ENCODE assay signal across 33 cellular contexts in the genomic region with DNA sequence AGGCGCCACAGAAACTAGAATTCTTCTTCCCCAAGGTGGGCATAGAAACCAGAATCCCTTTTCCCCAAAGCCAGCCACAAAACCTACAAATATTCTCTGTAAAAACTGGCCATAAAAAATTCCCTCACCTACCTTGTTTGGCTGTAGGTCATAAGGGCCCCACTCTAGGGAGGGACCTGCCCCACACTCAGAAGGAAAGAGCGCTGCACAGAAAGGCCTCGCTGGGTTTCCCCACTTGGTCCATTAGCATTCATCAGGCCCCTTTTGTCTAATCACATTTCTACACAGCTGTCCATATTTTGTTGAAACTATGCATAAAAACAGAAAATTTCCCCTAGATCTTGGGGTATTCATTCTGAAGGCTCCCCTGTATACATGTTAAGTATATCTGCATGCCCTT.
"Had no signal": no experiment of that assay in that cellular context is flagged by ENCODE, and none has a peak within 500 bp of the region (broad histone marks: within the 10 kb centered on the region; RNA-seq: fewer than 3 reads in every experiment).

No MANE protein-coding gene starts in this region.

- DNase-seq: activated B cell treated with CpG ODN at 0.5 μM for 24 hours; activated CD4-positive, alpha-beta T cell treated with anti-CD3 and anti-CD28 coated beads for 48 hours; activated CD4-positive, alpha-beta T cell treated with anti-CD3 and anti-CD28 coated beads, Interleukin-2, amount 50 U/mL, for 1 hour; activated CD4-positive, alpha-beta T cell treated with anti-CD3 and anti-CD28 coated beads, Interleukin-2, amount 50 U/mL, for 48 hours; activated CD8-positive, alpha-beta memory T cell treated with anti-CD3 and anti-CD28 coated beads for 24 hours; activated CD8-positive, alpha-beta T cell treated with anti-CD3 and anti-CD28 coated beads for 36 hours; activated effector memory CD4-positive, alpha-beta T cell treated with Interleukin-2 at 50 U/mL for 16 hours; activated gamma-delta T cell treated with Interleukin-2 at 50 U/mL for 16 hours; activated naive CD4-positive, alpha-beta T cell treated with Interleukin-2 at 50 U/mL for 16 hours; activated naive CD8-positive, alpha-beta T cell treated with anti-CD3 and anti-CD28 coated beads for 36 hours; activated naive CD8-positive, alpha-beta T cell treated with anti-CD3 and anti-CD28 coated beads, Interleukin-2, amount 50 U/mL, for 24 hours; activated T-cell treated with anti-CD3 and anti-CD28 coated beads, Interleukin-2, amount 50 U/mL, for 4 hours; adrenal gland; amygdala; aorta; body of pancreas; caudate nucleus; cortex of kidney; dermis blood vessel endothelial cell; effector CD4-positive, alpha-beta T cell; effector memory CD8-positive, alpha-beta T cell; erythroblast; foreskin melanocyte; heart right ventricle; T-helper 17 cell; T1000; WERI-Rb-1 had no signal

- H3K9me3 Mint-ChIP-seq: activated B cell treated with CpG ODN at 0.5 μM for 24 hours; activated CD8-positive, alpha-beta T cell treated with anti-CD3 and anti-CD28 coated beads for 36 hours; activated naive CD4-positive, alpha-beta T cell treated with anti-CD3 and anti-CD28 coated beads, Interleukin-2, amount 50 U/mL, for 24 hours; activated naive CD8-positive, alpha-beta T cell treated with anti-CD3 and anti-CD28 coated beads for 36 hours; activated naive CD8-positive, alpha-beta T cell treated with anti-CD3 and anti-CD28 coated beads, Interleukin-2, amount 50 U/mL, for 24 hours; activated T-cell treated with anti-CD3 and anti-CD28 coated beads, Interleukin-2, amount 50 U/mL, for 4 hours; activated T-helper 17 cell treated with anti-CD3 and anti-CD28 coated beads, Interleukin-2, amount 50 U/mL, for 72 hours; effector memory CD8-positive, alpha-beta T cell; T-helper 2 cell treated with Interferon-gamma antibody and Interleukin-4, amounts not matched to agents 5 μg/mL and 100 μg/mL, for 36 hours had no signal

- H3K4me3 ChIP-seq: adrenal gland, body of pancreas, esophagus muscularis mucosa, gastroesophageal sphincter, heart right ventricle had no signal

- H3K27me3 Mint-ChIP-seq: activated B cell treated with CpG ODN at 0.5 μM for 24 hours; activated CD8-positive, alpha-beta T cell treated with anti-CD3 and anti-CD28 coated beads for 36 hours; activated naive CD4-positive, alpha-beta T cell treated with anti-CD3 and anti-CD28 coated beads, Interleukin-2, amount 50 U/mL, for 24 hours; activated naive CD8-positive, alpha-beta T cell treated with anti-CD3 and anti-CD28 coated beads for 36 hours; activated naive CD8-positive, alpha-beta T cell treated with anti-CD3 and anti-CD28 coated beads, Interleukin-2, amount 50 U/mL, for 24 hours; activated T-helper 17 cell treated with anti-CD3 and anti-CD28 coated beads, Interleukin-2, amount 50 U/mL, for 72 hours; effector memory CD8-positive, alpha-beta T cell; T-helper 17 cell had no signal

- H3K4me1 Mint-ChIP-seq: activated B cell treated with CpG ODN at 0.5 μM for 24 hours; activated naive CD4-positive, alpha-beta T cell treated with anti-CD3 and anti-CD28 coated beads, Interleukin-2, amount 50 U/mL, for 24 hours; activated naive CD8-positive, alpha-beta T cell treated with anti-CD3 and anti-CD28 coated beads for 36 hours; activated naive CD8-positive, alpha-beta T cell treated with anti-CD3 and anti-CD28 coated beads, Interleukin-2, amount 50 U/mL, for 24 hours; activated T-helper 17 cell treated with anti-CD3 and anti-CD28 coated beads, Interleukin-2, amount 50 U/mL, for 72 hours; T-helper 17 cell had no signal

- H3K27ac Mint-ChIP-seq: activated B cell treated with CpG ODN at 0.5 μM for 24 hours; activated CD8-positive, alpha-beta T cell treated with anti-CD3 and anti-CD28 coated beads for 36 hours; activated naive CD4-positive, alpha-beta T cell treated with anti-CD3 and anti-CD28 coated beads, Interleukin-2, amount 50 U/mL, for 24 hours; activated naive CD8-positive, alpha-beta T cell treated with anti-CD3 and anti-CD28 coated beads for 36 hours; activated naive CD8-positive, alpha-beta T cell treated with anti-CD3 and anti-CD28 coated beads, Interleukin-2, amount 50 U/mL, for 24 hours; activated T-helper 17 cell treated with anti-CD3 and anti-CD28 coated beads, Interleukin-2, amount 50 U/mL, for 72 hours; effector memory CD8-positive, alpha-beta T cell; T-helper 17 cell; T-helper 2 cell treated with Interferon-gamma antibody and Interleukin-4, amounts not matched to agents 5 μg/mL and 100 μg/mL, for 36 hours had no signal

- H3K27ac ChIP-seq: adrenal gland, body of pancreas, esophagus muscularis mucosa, gastroesophageal sphincter, heart right ventricle, WERI-Rb-1 had no signal

- H3K4me1 ChIP-seq: adrenal gland, body of pancreas, esophagus muscularis mucosa, gastroesophageal sphincter, heart right ventricle had no signal

- H3K36me3 Mint-ChIP-seq: activated naive CD8-positive, alpha-beta T cell treated with anti-CD3 and anti-CD28 coated beads for 36 hours had no signal

- H3K9me3 ChIP-seq: adrenal gland, body of pancreas, esophagus muscularis mucosa, gastroesophageal sphincter, heart right ventricle had no signal

- H3K36me3 ChIP-seq: WERI-Rb-1 had no signal

- ATAC-seq: activated CD4-positive, CD25-positive, alpha-beta regulatory T cell treated with anti-CD3 and anti-CD28 coated beads, Interleukin-2, amount 50 U/mL, for 24 hours; activated CD8-positive, alpha-beta T cell treated with anti-CD3 and anti-CD28 coated beads for 36 hours; activated naive CD8-positive, alpha-beta T cell treated with anti-CD3 and anti-CD28 coated beads, Interleukin-2, amount 50 U/mL, for 24 hours; activated T-cell treated with anti-CD3 and anti-CD28 coated beads, Interleukin-2, amount 50 U/mL, for 4 hours; activated T-helper 17 cell treated with anti-CD3 and anti-CD28 coated beads, Interleukin-2, amount 50 U/mL, for 72 hours; body of pancreas; effector memory CD8-positive, alpha-beta T cell; gastroesophageal sphincter; heart right ventricle; T-helper 17 cell had no signal

- H3K27me3 ChIP-seq: adrenal gland, body of pancreas, esophagus muscularis mucosa, gastroesophageal sphincter, heart right ventricle had no signal

- H3K4me3 Mint-ChIP-seq: activated B cell treated with CpG ODN at 0.5 μM for 24 hours; activated CD8-positive, alpha-beta T cell treated with anti-CD3 and anti-CD28 coated beads for 36 hours; activated naive CD4-positive, alpha-beta T cell treated with anti-CD3 and anti-CD28 coated beads, Interleukin-2, amount 50 U/mL, for 24 hours; activated naive CD8-positive, alpha-beta T cell treated with anti-CD3 and anti-CD28 coated beads for 36 hours; activated naive CD8-positive, alpha-beta T cell treated with anti-CD3 and anti-CD28 coated beads, Interleukin-2, amount 50 U/mL, for 24 hours; activated T-cell treated with anti-CD3 and anti-CD28 coated beads, Interleukin-2, amount 50 U/mL, for 4 hours; activated T-helper 17 cell treated with anti-CD3 and anti-CD28 coated beads, Interleukin-2, amount 50 U/mL, for 72 hours; effector memory CD8-positive, alpha-beta T cell; T-helper 17 cell; T-helper 2 cell treated with Interferon-gamma antibody and Interleukin-4, amounts not matched to agents 5 μg/mL and 100 μg/mL, for 36 hours had no signal
